25 cellular contexts compared by ENCODE assay signal in genomic region chr5:145375521-145375920, GRCh38.
"Had no signal": no experiment of that assay in that cellular context is flagged by ENCODE, and none has a peak within 500 bp of the region (broad histone marks: within the 10 kb centered on the region; RNA-seq: fewer than 3 reads in every experiment).

No MANE protein-coding gene starts in this region.

- H3K27ac ChIP-seq: ascending aorta, cardiac muscle cell, SJCRH30, SK-N-MC had no signal

- H3K27me3 ChIP-seq: ascending aorta, cardiac muscle cell, SJCRH30 had no signal

- H3K4me1 ChIP-seq: ascending aorta, SJCRH30 had no signal

- H3K9me3 ChIP-seq: SJCRH30 had no signal

- DNase-seq: activated CD4-positive, alpha-beta T cell treated with anti-CD3 and anti-CD28 coated beads, Interleukin-2, amount 10 ng/mL, durations not matched to agents 24 days and 14 days; activated CD4-positive, alpha-beta T cell treated with anti-CD3 and anti-CD28 coated beads, Interleukin-2, amount 50 U/mL, for 4 hours; activated CD8-positive, alpha-beta T cell treated with anti-CD3 and anti-CD28 coated beads for 36 hours; activated gamma-delta T cell; activated naive CD4-positive, alpha-beta T cell treated with Interleukin-2 at 50 U/mL for 16 hours; activated naive CD8-positive, alpha-beta T cell treated with anti-CD3 and anti-CD28 coated beads, Interleukin-2, amount 10 ng/mL, durations not matched to agents 7 days and 5 days; activated T-cell treated with anti-CD3 and anti-CD28 coated beads, Interleukin-2, amount 50 U/mL, for 24 hours; amygdala; NCI-H1092 treated with DMSO at 0.1 percent for 48 hours; NCI-H1417; NCI-H146; NCI-H187; NCI-H2029 treated with DMSO at 0.1 percent for 48 hours; NCI-H2107; NCI-H2171; NCI-H510A; NCI-H526; NCI-H748 treated with DMSO at 0.1 percent for 48 hours; NK-92 treated with Interleukin-12 subunit alpha and Interleukin-12 subunit beta, amount 100 ng/mL, for 24 hours; OCI-M1; SHP77; SJCRH30 had no signal

- H3K36me3 ChIP-seq: ascending aorta, cardiac muscle cell, SJCRH30 had no signal

- H3K4me3 ChIP-seq: ascending aorta, cardiac muscle cell, SJCRH30, SK-N-MC had no signal

- ATAC-seq: activated CD8-positive, alpha-beta T cell treated with anti-CD3 and anti-CD28 coated beads for 36 hours had no signal
